Comparison of ENCODE assay signal across 10 cellular contexts in the genomic region with DNA sequence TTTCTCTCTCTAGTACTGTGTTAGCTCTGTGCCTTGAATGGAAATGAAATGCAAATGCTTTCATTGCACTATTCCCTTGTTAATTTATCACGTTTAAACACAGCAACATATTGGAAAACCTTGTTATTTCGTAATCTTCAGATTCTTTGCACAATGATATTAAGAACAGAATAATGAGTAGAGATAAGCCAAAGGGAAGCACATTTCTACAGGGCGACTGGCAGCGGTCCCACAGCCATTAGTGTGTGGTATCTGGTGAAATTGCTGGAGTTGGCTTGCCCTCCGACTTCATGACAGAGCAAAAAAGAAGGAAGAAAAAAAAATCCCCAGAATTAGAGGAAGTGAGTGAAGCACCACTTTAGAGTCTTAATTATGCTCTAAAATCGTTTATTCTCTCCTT.
A peak's percentile ranks its signal among the peaks of the same experiment; 100 is the strongest.
DNase-seq lines count a peak whose midpoint lies in the region; ATAC-seq, FAIRE-seq and TF ChIP-seq lines count a peak whose summit lies in the region.
"Had no signal": no experiment of that assay in that cellular context is flagged by ENCODE, and none has a peak within 500 bp of the region (broad histone marks: within the 10 kb centered on the region; RNA-seq: fewer than 3 reads in every experiment).

No MANE protein-coding gene starts in this region.

- H3K4me3 Mint-ChIP-seq in CD4-positive, alpha-beta T cell: no peak overlapping the region

- POLR2A ChIA-PET in CD4-positive, alpha-beta T cell (lab: Charles Lee): no interaction called here

- H2AFZ ChIP-seq in osteoblast (ENCODE audit: low read length): peak overlapping the region; percentile 53

- H3K4me3 ChIP-seq in esophagus squamous epithelium (peak overlapping the region in 1 of 4 donors; percentile 36), osteoblast (ENCODE audit: insufficient read depth, low read length) (peak overlapping the region; percentile 22)
- H3K4me3 ChIP-seq: thoracic aorta had no signal

- peak overlapping the region; percentile 65 for H3K4me2 ChIP-seq in osteoblast (ENCODE audit: insufficient read depth, low read length)

- TF ChIP-seq CTCF in esophagus squamous epithelium (IDR thresholded peaks at IDR 0.05) (no peak), osteoblast (IDR thresholded peaks at IDR 0.05; ENCODE audit: extremely low read depth, low read depth, low read length) (no peak)
- no peak for TF ChIP-seq CTCF in CD4-positive, alpha-beta T cell (IDR thresholded peaks at IDR 0.05)

- peaks cover 3% of the 10 kb centered on the region for H3K9me3 Mint-ChIP-seq in CD4-positive, alpha-beta T cell

- peaks cover 5% of the 10 kb centered on the region for H3K27me3 Mint-ChIP-seq in CD4-positive, alpha-beta T cell

- H3K4me1 Mint-ChIP-seq in CD4-positive, alpha-beta T cell (ENCODE audit: low read depth): no peaks in the 10 kb centered on the region

- H3K4me1 ChIP-seq in esophagus squamous epithelium (peaks cover 3 to 14% (median 11%) of the 10 kb centered on the region in 3 donors), osteoblast (ENCODE audit: insufficient read depth, low read length) (peaks cover 38% of the 10 kb centered on the region)

- WGBS in esophagus squamous epithelium, 2 donors: 8 to 10% methylated on average over 6 of the region's 6 CpGs

- no peak for ATAC-seq in HG03439 (IDR thresholded peaks at IDR 0.05; ENCODE audit: unreplicated experiment)
- ATAC-seq in CD4-positive, alpha-beta T cell (ENCODE audit: poor library complexity): no peak

- H3K36me3 ChIP-seq in esophagus squamous epithelium: no peaks in the 10 kb centered on the region
- no peaks in the 10 kb centered on the region for H3K36me3 ChIP-seq in osteoblast (ENCODE audit: insufficient read depth, low read length)
- H3K36me3 ChIP-seq: thoracic aorta had no signal

- intact Hi-C loops in esophagus squamous epithelium (cut with DNase I): no loop called here
- intact Hi-C loops in CD4-positive, alpha-beta T cell (cut with DNase I, micrococcal nuclease): no loop called here

- no peaks in the 10 kb centered on the region for H3K79me2 ChIP-seq in osteoblast (ENCODE audit: insufficient read depth, low read length)

- H3K27ac ChIP-seq in esophagus squamous epithelium: peak overlapping the region in 3 of 4 donors; percentile 32 to 79 (median 67)
- peak overlapping the region; percentile 76 for H3K27ac ChIP-seq in osteoblast (ENCODE audit: low read depth, low read length)
- no peak overlapping the region for H3K27ac ChIP-seq in CD4-positive, alpha-beta T cell (ENCODE audit: low read depth, low read length)

- CTCF ChIA-PET in CD4-positive, alpha-beta T cell (lab: Charles Lee): no interaction called here

- no peaks in the 10 kb centered on the region for H3K36me3 Mint-ChIP-seq in CD4-positive, alpha-beta T cell (ENCODE audit: low read depth)

- no peaks in the 10 kb centered on the region for H3K27me3 ChIP-seq in esophagus squamous epithelium
- H3K27me3 ChIP-seq in osteoblast (ENCODE audit: insufficient read depth, low read length): no peaks in the 10 kb centered on the region
- no peaks in the 10 kb centered on the region for H3K27me3 ChIP-seq in CD4-positive, alpha-beta T cell (ENCODE audit: control insufficient read depth, insufficient read depth, low read length)

- H3K9me3 ChIP-seq in esophagus squamous epithelium (no peaks in the 10 kb centered on the region), osteoblast (ENCODE audit: low read depth, low read length) (no peaks in the 10 kb centered on the region)
- H3K9me3 ChIP-seq in CD4-positive, alpha-beta T cell (ENCODE audit: control insufficient read depth, low read length): no peaks in the 10 kb centered on the region
- H3K9me3 ChIP-seq: thoracic aorta had no signal

- peak; percentile 7 for FAIRE-seq in RCC 7860 (lab: Jason Lieb, UNC)

- H4K20me1 ChIP-seq in osteoblast (ENCODE audit: insufficient read depth, low read length): no peaks in the 10 kb centered on the region

- H3K27ac Mint-ChIP-seq in CD4-positive, alpha-beta T cell: no peak overlapping the region

- DNase-seq in AML-193 (lab: John Stamatoyannopoulos, UW) (peak; percentile 68 to 77), RCC 7860 (ENCODE audit: low spot score) (no peak), esophagus squamous epithelium (lab: John Stamatoyannopoulos, UW) (no peak), osteoblast (ENCODE audit: insufficient read length, low spot score, missing footprints) (peak; percentile 57), NCI-H2081 treated with DMSO at 0.1 percent for 48 hours (lab: John Stamatoyannopoulos, UW) (no peak)
- DNase-seq in CD4-positive, alpha-beta T cell: no peak
- DNase-seq in activated naive CD4-positive, alpha-beta T cell treated with Interleukin-2 at 50 U/mL for 16 hours: no peak
- DNase-seq: amygdala had no signal

- TF ChIP-seq POLR2A in esophagus squamous epithelium (IDR thresholded peaks at IDR 0.05): no peak

Comparison
In these comparisons a context has a peak if more than half of its experiments do, and no peak if none do; other contexts are left out.
1. DNase-seq: peak in AML-193 (2 of 2) and osteoblast (single experiment); none in RCC 7860 (single experiment), esophagus squamous epithelium (single experiment), NCI-H2081 treated with DMSO at 0.1 percent for 48 hours (single experiment), CD4-positive, alpha-beta T cell (0 of 10) and activated naive CD4-positive, alpha-beta T cell treated with Interleukin-2 at 50 U/mL for 16 hours (single experiment).